Comparison of ENCODE assay signal across 8 cellular contexts in genomic region chr17:5135131-5135712, GRCh38. TPM values are rescaled to one million over a fixed set of nuclear protein-coding genes. Genes with fewer than 3 reads are reported as not detected.
A peak's percentile ranks its signal among the peaks of the same experiment; 100 is the strongest.
DNase-seq lines count a peak whose midpoint lies in the region; ATAC-seq and TF ChIP-seq lines count a peak whose summit lies in the region.
"Not testable (repeated sequence)": the region's sequence is repeated elsewhere in the genome, so short reads cannot be mapped to it uniquely, and the experiment has no call there.
"Had no signal": no experiment of that assay in that cellular context is flagged by ENCODE, and none has a peak within 500 bp of the region (broad histone marks: within the 10 kb centered on the region; RNA-seq: fewer than 3 reads in every experiment).

No MANE protein-coding gene starts in this region.

- H2AK5ac ChIP-seq in IMR-90 (ENCODE audit: low read depth, low read length) = not testable (repeated sequence)

- H2AK9ac ChIP-seq in IMR-90 (replicated peaks; ENCODE audit: low read depth, low read length, poor library complexity) = not testable (repeated sequence)

- not testable (repeated sequence) for H3K56ac ChIP-seq in IMR-90 (ENCODE audit: extremely low read depth, insufficient read depth, low read length)

- not testable (repeated sequence) for H3K4me3 ChIP-seq in IMR-90 (ENCODE audit: insufficient read depth, low read depth, low read length); stomach

- H3K27ac Mint-ChIP-seq in endothelial cell (ENCODE audit: unreplicated experiment) = peak overlapping the region; percentile 42

- no CpG with 5 or more reads among the region's 8 CpGs for WGBS in IMR-90 (ENCODE audit: extremely low coverage in 2 of 2, insufficient read length in 1 of 2), 2 experiments
- 70 to 81% (median 75%) methylated on average over 8 of the region's 8 CpGs for WGBS in stomach, 5 donors

- not testable (repeated sequence) for H3K9me3 Mint-ChIP-seq in endothelial cell (ENCODE audit: unreplicated experiment)

- H3K4ac ChIP-seq in IMR-90 (ENCODE audit: low read depth, low read length) = not testable (repeated sequence)

- not testable (repeated sequence) for H3K9ac ChIP-seq in IMR-90 (ENCODE audit: low read depth, low read length)

- not testable (repeated sequence) for H4K20me1 ChIP-seq in IMR-90 (ENCODE audit: insufficient read depth, low read length)

- H3K4me1 Mint-ChIP-seq in endothelial cell (ENCODE audit: unreplicated experiment) = not testable (repeated sequence)

- H4K91ac ChIP-seq in IMR-90 (ENCODE audit: insufficient read depth, low read depth, low read length) = not testable (repeated sequence)

- H2BK5ac ChIP-seq in IMR-90 (ENCODE audit: low read depth, low read length, poor library complexity, severe bottlenecking) = not testable (repeated sequence)

- not testable (repeated sequence) for H2BK20ac ChIP-seq in IMR-90 (ENCODE audit: low read depth, low read length)

- not testable (repeated sequence) for BruUV-seq in IMR-90 (replicated peaks; lab: Mats Ljungman, UMichigan)

- H3K4me2 ChIP-seq in IMR-90 (ENCODE audit: low read depth, low read length) = peak overlapping the region; percentile 55; the same call in 1 of the 2 replicates

- not testable (repeated sequence) for H3K9me3 ChIP-seq in IMR-90 (ENCODE audit: control insufficient read depth, insufficient read depth, low read length); stomach

- not testable (repeated sequence) for H4K5ac ChIP-seq in IMR-90 (ENCODE audit: low read depth, low read length)

- not testable (repeated sequence) for H3K14ac ChIP-seq in IMR-90 (replicated peaks; ENCODE audit: low read depth, low read length)

- not testable (repeated sequence) for TF ChIP-seq EP300 in stomach (IDR thresholded peaks at IDR 0.05)

- CTCF ChIA-PET in IMR-90 (lab: Yijun Ruan, JAX) = not testable (repeated sequence)

- not testable (repeated sequence) for H3K36me3 Mint-ChIP-seq in endothelial cell (ENCODE audit: low read depth, unreplicated experiment)

- not testable (repeated sequence) for H3K9me1 ChIP-seq in IMR-90 (ENCODE audit: insufficient read depth, low read length)

- not testable (repeated sequence) for H2BK120ac ChIP-seq in IMR-90 (ENCODE audit: low read depth, low read length)

- H3K4me1 ChIP-seq in IMR-90 (ENCODE audit: control insufficient read depth, insufficient read depth, low read length); stomach: not testable (repeated sequence)

- H2AFZ ChIP-seq in IMR-90 (replicated peaks; ENCODE audit: low read length, poor library complexity) = not testable (repeated sequence)

- not testable (repeated sequence) for TF ChIP-seq POLR2A in IMR-90 (IDR thresholded peaks at IDR 0.05; ENCODE audit: low read depth, low read length); stomach (IDR thresholded peaks at IDR 0.05)

- H3K36me3 ChIP-seq in IMR-90 (ENCODE audit: control insufficient read depth, insufficient read depth, low read length); stomach: not testable (repeated sequence)

- not testable (repeated sequence) for H2BK15ac ChIP-seq in IMR-90 (ENCODE audit: low read depth, low read length)

- POLR2A ChIA-PET in IMR-90 (lab: Charles Lee; ENCODE audit: unreplicated experiment) = not testable (repeated sequence)

- H3K27me3 ChIP-seq in IMR-90 (ENCODE audit: control insufficient read depth, insufficient read depth, low read length) = not testable (repeated sequence)
- peaks cover 0 to 13% (median 0%) of the 10 kb centered on the region in 3 donors for H3K27me3 ChIP-seq in stomach

- not testable (repeated sequence) for TF ChIP-seq CTCF in IMR-90 (conservative IDR thresholded peaks at IDR 0.05; ENCODE audit: low read depth, low read length); endothelial cell (IDR thresholded peaks at IDR 0.05; ENCODE audit: unreplicated experiment); stomach (IDR thresholded peaks at IDR 0.05)

- dilution Hi-C loops in IMR-90 (cut with HindIII; ENCODE audit: low sequenced_read_pairs, unreplicated experiment) = not testable (repeated sequence)

- not testable (repeated sequence) for H3K4me3 Mint-ChIP-seq in endothelial cell (ENCODE audit: unreplicated experiment)

- DNase-seq in IMR-90 = peak; percentile 35
- peak; percentile 15 for DNase-seq in amniotic epithelial cell (ENCODE audit: low read depth)
- not testable (repeated sequence) for DNase-seq in endothelial cell (ENCODE audit: low spot score)
- peak; percentile 25 for DNase-seq in iris pigment epithelial cell (ENCODE audit: low read depth)
- DNase-seq in mesenteric fat pad (ENCODE audit: low spot score) = peak; percentile 60
- peak; percentile 40 for DNase-seq in posterior vena cava (ENCODE audit: low spot score)
- peak; percentile 11 for DNase-seq in stomach

- TF ChIP-seq RAD21 in IMR-90 (IDR thresholded peaks at IDR 0.05; ENCODE audit: low read length) = not testable (repeated sequence)

- ATAC-seq in IMR-90 (ENCODE audit: low read depth) = not testable (repeated sequence)

- H3K27ac ChIP-seq in IMR-90 (ENCODE audit: insufficient read depth, low read length); stomach: not testable (repeated sequence)

- in situ Hi-C loops in IMR-90 (cut with MboI; ENCODE audit: low sequenced_read_pairs) = not testable (repeated sequence)

- not testable (repeated sequence) for H3K18ac ChIP-seq in IMR-90 (ENCODE audit: low read depth, low read length)

- not testable (repeated sequence) for H3K23ac ChIP-seq in IMR-90 (ENCODE audit: low read depth, low read length)

- H3K27me3 Mint-ChIP-seq in endothelial cell (ENCODE audit: unreplicated experiment) = not testable (repeated sequence)

- H4K8ac ChIP-seq in IMR-90 (ENCODE audit: low read depth in 2 of 2, low read length in 2 of 2) = not testable (repeated sequence)

- H3K79me1 ChIP-seq in IMR-90 (ENCODE audit: low read depth in 1 of 2, low read length in 2 of 2) = not testable (repeated sequence)

- intact Hi-C loops in IMR-90 (cut with micrococcal nuclease); posterior vena cava (cut with DNase I); stomach (cut with DNase I; ENCODE audit: low total_unique reads): not testable (repeated sequence)

RNA-seq across cellular contexts. Expression of gene USP6, which starts 19.4 kb away (rescaled TPM):
- total RNA-seq in IMR-90 (2012; rRNA removed) (not detected in 2 replicates), endothelial cell (ENCODE audit: unreplicated experiment) (5.6 TPM), mesenteric fat pad (0.26 TPM), posterior vena cava (under 1 TPM in 1 of 2 donors, not detected in 1; 0.19 TPM), stomach (under 1 TPM in 2 of 5 donors, not detected in 3; 0.18 to 0.45 TPM)
- polyA plus RNA-seq in IMR-90 (2012; rRNA removed) (0.01 and 0.02 TPM in 2 replicates), stomach (under 1 TPM in 1 of 3 donors, not detected in 2; 0.05 TPM)
- not detected in 2 replicates for polyA plus RNA-seq in IMR-90 (2012; cell fraction: cytosol; rRNA removed)
- polyA plus RNA-seq in IMR-90 (2012; cell fraction: nucleus; rRNA removed; ENCODE audit: low replicate concordance) = 0.02 and 0.13 TPM in 2 replicates
- total RNA-seq: GM23248 had no signal

RNA-seq across cellular contexts. Expression of gene ZNF232, which starts 23.5 kb away (rescaled TPM):
- 6.4 and 6.5 TPM in 2 replicates for total RNA-seq in IMR-90 (2012; rRNA removed)
- polyA plus RNA-seq in IMR-90 (2012; rRNA removed) = 3.2 and 4.0 TPM in 2 replicates
- 1.1 and 2.7 TPM in 2 replicates for polyA plus RNA-seq in IMR-90 (2012; cell fraction: cytosol; rRNA removed)
- 1.4 and 4.1 TPM in 2 replicates for polyA plus RNA-seq in IMR-90 (2012; cell fraction: nucleus; rRNA removed; ENCODE audit: low replicate concordance)
- total RNA-seq in endothelial cell (ENCODE audit: unreplicated experiment) = 43.0 TPM
- total RNA-seq in mesenteric fat pad = 4.6 TPM
- 1 to 10 TPM; 3.7 to 6.3 TPM for total RNA-seq in posterior vena cava
- total RNA-seq in stomach = 1 to 10 TPM in 4 of 5 donors, under 1 TPM in 1; 0.58 to 8.0 (median 7.5) TPM
- polyA plus RNA-seq in stomach = 10 to 100 TPM in 1 of 3 donors, 1 to 10 TPM in 2; 6.9 to 11.8 (median 7.0) TPM

RNA-seq across cellular contexts. Expression of gene ZNF594, which starts 56.4 kb away (rescaled TPM):
- total RNA-seq in IMR-90 (2012; rRNA removed) (7.2 and 8.1 TPM in 2 replicates), endothelial cell (ENCODE audit: unreplicated experiment) (11.6 TPM), mesenteric fat pad (2.8 TPM), posterior vena cava (1 to 10 TPM; 5.7 to 6.8 TPM), stomach (10 to 100 TPM in 2 of 5 donors, 1 to 10 TPM in 3; 5.8 to 73.5 (median 10.0) TPM)
- polyA plus RNA-seq in IMR-90 (2012; rRNA removed) (2.0 and 2.5 TPM in 2 replicates), stomach (1 to 10 TPM in 1 of 3 donors, under 1 TPM in 1, not detected in 1; 0.56 to 1.1 TPM)
- 0.40 and 0.90 TPM in 2 replicates for polyA plus RNA-seq in IMR-90 (2012; cell fraction: cytosol; rRNA removed)
- polyA plus RNA-seq in IMR-90 (2012; cell fraction: nucleus; rRNA removed; ENCODE audit: low replicate concordance) = 5.3 and 7.0 TPM in 2 replicates

RNA-seq across cellular contexts. Expression of gene ZFP3, which starts 57.0 kb away (rescaled TPM):
- total RNA-seq in IMR-90 (2012; rRNA removed) (0.54 and 0.83 TPM in 2 replicates), endothelial cell (ENCODE audit: unreplicated experiment) (0.38 TPM), mesenteric fat pad (4.2 TPM), posterior vena cava (1 to 10 TPM; 4.1 to 4.6 TPM), stomach (10 to 100 TPM in 1 of 5 donors, 1 to 10 TPM in 4; 2.9 to 15.2 (median 6.6) TPM)
- polyA plus RNA-seq in IMR-90 (2012; rRNA removed) (0.60 and 0.75 TPM in 2 replicates), stomach (1 to 10 TPM; 1.7 to 2.6 (median 1.7) TPM)
- 0.16 and 0.17 TPM in 2 replicates for polyA plus RNA-seq in IMR-90 (2012; cell fraction: cytosol; rRNA removed)
- polyA plus RNA-seq in IMR-90 (2012; cell fraction: nucleus; rRNA removed; ENCODE audit: low replicate concordance) = 0.21 and 1.5 TPM in 2 replicates
